ENCODE assay signal across 11 cellular contexts in genomic region chr6:82783587-82784253, GRCh38.
DNase-seq lines count a peak whose midpoint lies in the region; ATAC-seq and TF ChIP-seq lines count a peak whose summit lies in the region.
"Had no signal": no experiment of that assay in that cellular context is flagged by ENCODE, and none has a peak within 500 bp of the region (broad histone marks: within the 10 kb centered on the region; RNA-seq: fewer than 3 reads in every experiment).

No MANE protein-coding gene starts in this region.

- H2AFZ ChIP-seq in DND-41 (ENCODE audit: low read depth, low read length) (no peak overlapping the region), OCI-LY7 (ENCODE audit: low read length) (no peak overlapping the region)

- no peaks in the 10 kb centered on the region for H3K9me2 ChIP-seq in OCI-LY7 (ENCODE audit: insufficient read depth, low read length)

- ATAC-seq in DND-41 (ENCODE audit: insufficient read depth, low read depth), result peak; percentile 71; the same call in 2 of the 3 replicates
- ATAC-seq in HG02798 (IDR thresholded peaks at IDR 0.05; ENCODE audit: poor library complexity, unreplicated experiment), result peak; percentile 58
- no peak for ATAC-seq in Right ventricle myocardium superior (ENCODE audit: poor library complexity)

- H3K9me3 ChIP-seq in DND-41 (ENCODE audit: insufficient read depth, low read length, severe bottlenecking), result no peaks in the 10 kb centered on the region
- H3K9me3 ChIP-seq in OCI-LY7 (ENCODE audit: low read length), result no peaks in the 10 kb centered on the region
- H3K9me3 ChIP-seq: thyroid gland had no signal

- H3K4me1 ChIP-seq in DND-41 (ENCODE audit: insufficient read depth, low read length) (no peaks in the 10 kb centered on the region), OCI-LY7 (ENCODE audit: insufficient read depth, low read length, poor library complexity, severe bottlenecking) (no peaks in the 10 kb centered on the region)
- H3K4me1 ChIP-seq: thyroid gland had no signal

- DNase-seq in DND-41 (no peak), OCI-LY7 (ENCODE audit: low spot score) (no peak), iPS DF 4.7 (ENCODE audit: extremely low read depth, low spot score) (peak; percentile 25), mesothelial cell of epicardium (ENCODE audit: low spot score in 2 of 2, unreplicated experiment in 2 of 2) (no peak), Right ventricle myocardium superior (no peak), NOMO-1 (lab: John Stamatoyannopoulos, UW; ENCODE audit: unreplicated experiment in 2 of 2) (no peak), NCI-H2171 treated with DMSO at 0.1 percent for 48 hours (lab: John Stamatoyannopoulos, UW) (no peak)
- DNase-seq: thyroid gland had no signal

- H3K4me3 ChIP-seq in DND-41 (ENCODE audit: low read depth in 1 of 2, low read length in 2 of 2), result no peak overlapping the region
- no peak overlapping the region for H3K4me3 ChIP-seq in OCI-LY7 (ENCODE audit: low read depth, low read length, poor library complexity, severe bottlenecking)
- H3K4me3 ChIP-seq: lung, thyroid gland had no signal

- H3K79me2 ChIP-seq in DND-41 (ENCODE audit: insufficient read depth, low read length), result no peaks in the 10 kb centered on the region
- H3K79me2 ChIP-seq in OCI-LY7 (ENCODE audit: insufficient read depth, low read depth, low read length), result no peaks in the 10 kb centered on the region

- no peaks in the 10 kb centered on the region for H3K27me3 ChIP-seq in DND-41 (ENCODE audit: insufficient read depth, low read length, poor library complexity)
- H3K27me3 ChIP-seq: thyroid gland had no signal

- H3K36me3 ChIP-seq in DND-41 (ENCODE audit: insufficient read depth, low read length), result no peaks in the 10 kb centered on the region
- H3K36me3 ChIP-seq in OCI-LY7 (ENCODE audit: insufficient read depth, low read length), result no peaks in the 10 kb centered on the region
- H3K36me3 ChIP-seq: thyroid gland had no signal

- intact Hi-C loops in OCI-LY7 (cut with micrococcal nuclease; ENCODE audit: unreplicated experiment) (no loop called here), Right ventricle myocardium superior (cut with DNase I) (no loop called here)

- TF ChIP-seq CTCF in DND-41 (IDR thresholded peaks at IDR 0.05; ENCODE audit: borderline replicate concordance, extremely low read depth, low read length, poor library complexity, severe bottlenecking), result peak; percentile 40
- TF ChIP-seq CTCF in OCI-LY7 (conservative IDR thresholded peaks at IDR 0.05; ENCODE audit: low read length), result 0 out of 2 replicates have a peak, but pooled peaks have one; percentile 26
- no peak for TF ChIP-seq CTCF in mesothelial cell of epicardium (IDR thresholded peaks at IDR 0.05; ENCODE audit: unreplicated experiment)

- CTCF ChIA-PET in OCI-LY7 (lab: Charles Lee; ENCODE audit: unreplicated experiment), result no interaction called here

- peaks cover 6% of the 10 kb centered on the region for H3K4me1 Mint-ChIP-seq in mesothelial cell of epicardium

- H3K36me3 Mint-ChIP-seq in mesothelial cell of epicardium, result no peaks in the 10 kb centered on the region

- BruUV-seq in OCI-LY7 (replicated peaks; lab: Mats Ljungman, UMichigan), result no TSS peak

- no peaks in the 10 kb centered on the region for H3K9me3 Mint-ChIP-seq in mesothelial cell of epicardium
- H3K9me3 Mint-ChIP-seq: activated T-helper 1 cell treated with anti-CD3 and anti-CD28 coated beads, Interleukin-12 subunit alpha, Interleukin-12 subunit beta, Interleukin-2, Interleukin-4 antibody, amounts not matched to agents 30 ng/mL and 10 ng/mL and 1 ng/mL, durations not matched to agents 14 hours and 24 hours and 36 hours had no signal

- H3K27ac ChIP-seq in DND-41 (ENCODE audit: low read length), result no peak overlapping the region
- H3K27ac ChIP-seq in OCI-LY7 (ENCODE audit: low read depth, low read length, poor library complexity, severe bottlenecking), result no peak overlapping the region
- H3K27ac ChIP-seq: thyroid gland had no signal

- no peaks in the 10 kb centered on the region for H3K27me3 Mint-ChIP-seq in mesothelial cell of epicardium (ENCODE audit: low read depth)

- H3K4me3 Mint-ChIP-seq in mesothelial cell of epicardium, result no peak overlapping the region
- H3K4me3 Mint-ChIP-seq: activated T-helper 1 cell treated with anti-CD3 and anti-CD28 coated beads, Interleukin-12 subunit alpha, Interleukin-12 subunit beta, Interleukin-2, Interleukin-4 antibody, amounts not matched to agents 30 ng/mL and 10 ng/mL and 1 ng/mL, durations not matched to agents 14 hours and 24 hours and 36 hours had no signal

- H4K20me1 ChIP-seq in DND-41 (ENCODE audit: insufficient read depth, low read length) (no peaks in the 10 kb centered on the region), OCI-LY7 (ENCODE audit: insufficient read depth, low read length) (no peaks in the 10 kb centered on the region)

- no peak overlapping the region for H3K9ac ChIP-seq in DND-41 (ENCODE audit: low read depth, low read length)

- no peak overlapping the region for H3K4me2 ChIP-seq in DND-41 (ENCODE audit: insufficient read depth, low read length)
- H3K4me2 ChIP-seq in OCI-LY7 (ENCODE audit: low read length), result no peak overlapping the region

- POLR2A ChIA-PET in OCI-LY7 (lab: Charles Lee), result no interaction called here

- H3K27ac Mint-ChIP-seq in mesothelial cell of epicardium, result no peak overlapping the region
- H3K27ac Mint-ChIP-seq: activated T-helper 1 cell treated with anti-CD3 and anti-CD28 coated beads, Interleukin-12 subunit alpha, Interleukin-12 subunit beta, Interleukin-2, Interleukin-4 antibody, amounts not matched to agents 30 ng/mL and 10 ng/mL and 1 ng/mL, durations not matched to agents 14 hours and 24 hours and 36 hours had no signal
